ENCODE assay signal across 12 cellular contexts in the genomic region with DNA sequence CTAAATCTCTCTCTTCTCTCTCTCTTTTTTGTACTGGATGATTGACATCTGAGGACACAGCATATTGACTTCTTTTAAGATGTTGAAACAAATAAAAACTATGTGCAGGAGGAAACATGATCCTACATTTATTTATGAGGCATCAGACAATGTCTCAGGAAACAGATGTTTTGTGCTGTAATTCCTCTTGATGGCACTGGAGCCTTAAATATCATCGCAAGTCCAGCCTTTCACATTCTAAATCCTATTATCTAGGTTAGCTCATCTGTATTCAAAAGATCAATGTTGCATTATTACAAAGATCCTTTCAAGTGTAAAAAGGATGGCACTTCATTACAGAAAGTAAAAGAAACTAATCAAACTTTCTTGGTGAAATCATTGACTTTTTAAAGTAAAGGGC.
DNase-seq lines count a peak whose midpoint lies in the region; ATAC-seq and TF ChIP-seq lines count a peak whose summit lies in the region.
"Had no signal": no experiment of that assay in that cellular context is flagged by ENCODE, and none has a peak within 500 bp of the region (broad histone marks: within the 10 kb centered on the region; RNA-seq: fewer than 3 reads in every experiment).

No MANE protein-coding gene starts in this region.

- DNase-seq in D341Med (ENCODE audit: low spot score) (peak; percentile 42), kidney tubule cell (ENCODE audit: low spot score) (peak; percentile 9)
- DNase-seq in stimulated activated CD4-positive, alpha-beta T cell treated with anti-CD3 and anti-CD28 coated beads, Interleukin-15, amount 100 ng/mL, for 24 hours, result no peak
- DNase-seq: midbrain, NCI-H2107, thyroid gland had no signal

- ATAC-seq in HG02763 (IDR thresholded peaks at IDR 0.05; ENCODE audit: unreplicated experiment) (no peak), GM21619 (IDR thresholded peaks at IDR 0.05; ENCODE audit: unreplicated experiment) (no peak), HG02840 (IDR thresholded peaks at IDR 0.05; ENCODE audit: low FRiP score, unreplicated experiment) (no peak)

- TF ChIP-seq RAD21 in Ishikawa (IDR thresholded peaks at IDR 0.05; ENCODE audit: low read depth), result 0 out of 2 replicates have a peak, but pooled peaks have one; percentile 15

- TF ChIP-seq EP300 in Ishikawa (IDR thresholded peaks at IDR 0.05; ENCODE audit: borderline replicate concordance), result no peak

- peak; percentile 72 for TF ChIP-seq CTCF in VCaP (conservative IDR thresholded peaks at IDR 0.05)

- no peak overlapping the region for H3K27ac ChIP-seq in VCaP
- H3K27ac ChIP-seq: epithelial cell of prostate, thyroid gland had no signal

TF ChIP-seq in Ishikawa, 13 proteins besides CTCF, POLR2A, EP300 and RAD21:
- TF ChIP-seq TAF1 (IDR thresholded peaks at IDR 0.05; ENCODE audit: low read depth), result no peak
- TF ChIP-seq, protein P1, sequence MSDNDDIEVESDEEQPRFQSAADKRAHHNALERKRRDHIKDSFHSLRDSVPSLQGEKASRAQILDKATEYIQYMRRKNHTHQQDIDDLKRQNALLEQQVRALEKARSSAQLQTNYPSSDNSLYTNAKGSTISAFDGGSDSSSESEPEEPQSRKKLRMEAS (IDR thresholded peaks at IDR 0.05), result no peak
- TF ChIP-seq ZBTB7A (IDR thresholded peaks at IDR 0.05; ENCODE audit: low read depth), result no peak
- no peak for TF ChIP-seq CREB1 (IDR thresholded peaks at IDR 0.05; ENCODE audit: low read depth)
- no peak for TF ChIP-seq TEAD4 (IDR thresholded peaks at IDR 0.05)
- no peak for TF ChIP-seq EGR1 (IDR thresholded peaks at IDR 0.05)
- TF ChIP-seq FOXM1 (IDR thresholded peaks at IDR 0.05; ENCODE audit: borderline replicate concordance, low read depth), result no peak
- TF ChIP-seq TCF12 (IDR thresholded peaks at IDR 0.05; ENCODE audit: low read depth), result no peak
- TF ChIP-seq, protein P2, sequence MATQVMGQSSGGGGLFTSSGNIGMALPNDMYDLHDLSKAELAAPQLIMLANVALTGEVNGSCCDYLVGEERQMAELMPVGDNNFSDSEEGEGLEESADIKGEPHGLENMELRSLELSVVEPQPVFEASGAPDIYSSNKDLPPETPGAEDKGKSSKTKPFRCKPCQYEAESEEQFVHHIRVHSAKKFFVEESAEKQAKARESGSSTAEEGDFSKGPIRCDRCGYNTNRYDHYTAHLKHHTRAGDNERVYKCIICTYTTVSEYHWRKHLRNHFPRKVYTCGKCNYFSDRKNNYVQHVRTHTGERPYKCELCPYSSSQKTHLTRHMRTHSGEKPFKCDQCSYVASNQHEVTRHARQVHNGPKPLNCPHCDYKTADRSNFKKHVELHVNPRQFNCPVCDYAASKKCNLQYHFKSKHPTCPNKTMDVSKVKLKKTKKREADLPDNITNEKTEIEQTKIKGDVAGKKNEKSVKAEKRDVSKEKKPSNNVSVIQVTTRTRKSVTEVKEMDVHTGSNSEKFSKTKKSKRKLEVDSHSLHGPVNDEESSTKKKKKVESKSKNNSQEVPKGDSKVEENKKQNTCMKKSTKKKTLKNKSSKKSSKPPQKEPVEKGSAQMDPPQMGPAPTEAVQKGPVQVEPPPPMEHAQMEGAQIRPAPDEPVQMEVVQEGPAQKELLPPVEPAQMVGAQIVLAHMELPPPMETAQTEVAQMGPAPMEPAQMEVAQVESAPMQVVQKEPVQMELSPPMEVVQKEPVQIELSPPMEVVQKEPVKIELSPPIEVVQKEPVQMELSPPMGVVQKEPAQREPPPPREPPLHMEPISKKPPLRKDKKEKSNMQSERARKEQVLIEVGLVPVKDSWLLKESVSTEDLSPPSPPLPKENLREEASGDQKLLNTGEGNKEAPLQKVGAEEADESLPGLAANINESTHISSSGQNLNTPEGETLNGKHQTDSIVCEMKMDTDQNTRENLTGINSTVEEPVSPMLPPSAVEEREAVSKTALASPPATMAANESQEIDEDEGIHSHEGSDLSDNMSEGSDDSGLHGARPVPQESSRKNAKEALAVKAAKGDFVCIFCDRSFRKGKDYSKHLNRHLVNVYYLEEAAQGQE (IDR thresholded peaks at IDR 0.05; ENCODE audit: low read depth), result no peak
- TF ChIP-seq, protein P3, sequence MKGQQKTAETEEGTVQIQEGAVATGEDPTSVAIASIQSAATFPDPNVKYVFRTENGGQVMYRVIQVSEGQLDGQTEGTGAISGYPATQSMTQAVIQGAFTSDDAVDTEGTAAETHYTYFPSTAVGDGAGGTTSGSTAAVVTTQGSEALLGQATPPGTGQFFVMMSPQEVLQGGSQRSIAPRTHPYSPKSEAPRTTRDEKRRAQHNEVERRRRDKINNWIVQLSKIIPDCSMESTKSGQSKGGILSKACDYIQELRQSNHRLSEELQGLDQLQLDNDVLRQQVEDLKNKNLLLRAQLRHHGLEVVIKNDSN (IDR thresholded peaks at IDR 0.05), result no peak
- no peak for TF ChIP-seq NFIC (IDR thresholded peaks at IDR 0.05)
- no peak for TF ChIP-seq CEBPB (IDR thresholded peaks at IDR 0.05)
- no peak for TF ChIP-seq YY1 (IDR thresholded peaks at IDR 0.05; ENCODE audit: low read depth)
